7 cellular contexts compared by ENCODE assay signal in the genomic region with DNA sequence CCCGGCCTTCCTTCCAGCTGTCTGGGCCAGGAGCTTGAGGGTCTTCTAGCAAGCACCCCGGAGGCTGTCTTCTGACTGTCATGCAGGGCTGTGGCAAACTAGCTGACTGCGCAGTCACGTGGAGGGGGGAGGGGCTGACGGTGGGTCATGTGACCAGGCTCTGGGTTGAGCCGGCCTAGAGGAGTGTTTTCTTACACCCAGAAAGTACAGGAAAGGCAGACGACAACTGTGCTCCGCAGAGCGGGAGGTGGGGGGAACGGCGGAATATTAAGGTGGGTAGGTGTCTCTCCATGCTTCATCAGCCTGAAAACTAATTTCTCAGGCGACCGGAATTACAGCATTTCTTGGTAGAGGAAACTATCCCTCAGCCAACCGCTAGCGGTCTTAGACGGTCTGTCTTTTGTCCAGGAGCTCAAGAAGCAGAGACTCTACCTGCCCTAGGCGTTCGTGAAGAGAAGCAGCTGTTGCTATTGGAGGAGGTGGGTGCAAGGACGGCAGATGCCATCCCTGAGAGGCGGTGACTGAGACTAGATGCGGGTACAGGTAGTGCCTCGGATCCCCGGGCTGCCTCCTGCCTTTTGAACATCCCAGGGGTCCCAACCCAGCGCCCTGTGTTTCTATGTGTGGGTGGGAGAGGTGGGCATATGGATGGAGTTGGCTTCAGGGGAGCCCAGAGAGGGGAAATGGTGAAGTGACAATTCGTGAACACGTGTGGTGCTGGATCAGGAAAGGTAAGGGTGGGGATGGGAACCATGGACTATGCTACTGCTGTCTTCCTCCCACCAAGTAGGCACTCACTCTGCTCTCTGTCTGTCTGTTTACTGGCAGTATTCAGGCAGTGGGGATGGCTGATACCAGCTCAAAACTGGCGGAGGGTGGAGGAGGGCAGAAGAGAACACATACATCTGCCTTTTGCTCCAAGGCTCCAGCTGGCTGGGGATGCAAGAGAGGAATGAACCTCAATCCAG. TPM values are rescaled to one million over a fixed set of nuclear protein-coding genes. Genes with fewer than 3 reads are reported as not detected.
A peak's percentile ranks its signal among the peaks of the same experiment; 100 is the strongest.
DNase-seq lines count a peak whose midpoint lies in the region; ATAC-seq and TF ChIP-seq lines count a peak whose summit lies in the region.

No MANE protein-coding gene starts in this region.

- DNase-seq in NCI-H524 treated with DMSO at 0.1 percent for 48 hours (lab: John Stamatoyannopoulos, UW) (peak; percentile 8), erythroblast (lab: John Stamatoyannopoulos, UW) (peak; percentile 88 to 90), mucosa of gallbladder (ENCODE audit: low spot score) (peak; percentile 89)
- peak; percentile 85 for DNase-seq in activated CD8-positive, alpha-beta memory T cell treated with anti-CD3 and anti-CD28 coated beads, Interleukin-2, amount 50 U/mL, for 48 hours
- peak; percentile 65 to 69 for DNase-seq in stimulated activated CD8-positive, alpha-beta memory T cell treated with anti-CD3 and anti-CD28 coated beads, Interleukin-2, amount 100 ng/mL, for 48 hours (ENCODE audit: low read depth in 2 of 2)

- peak; percentile 71 for TF ChIP-seq POLR2A in erythroblast (IDR thresholded peaks at IDR 0.05; ENCODE audit: low read length)

- ATAC-seq in GM18873 (IDR thresholded peaks at IDR 0.05; ENCODE audit: low FRiP score, unreplicated experiment), result peak; percentile 83
- peak; percentile 85 for ATAC-seq in HG03097 (IDR thresholded peaks at IDR 0.05; ENCODE audit: low FRiP score, unreplicated experiment)

RNA-seq across cellular contexts. Expression of a gene that starts 8.8 kb away (rescaled TPM):
- 17.6 TPM for total RNA-seq in mucosa of gallbladder

RNA-seq across cellular contexts. Expression of a gene that starts 52.2 kb away (rescaled TPM):
- total RNA-seq in mucosa of gallbladder, result 13.4 TPM

Comparison
In these comparisons a context has a peak if more than half of its experiments do, and no peak if none do; other contexts are left out.
1. Peak in every context shown above with its lines: DNase-seq and ATAC-seq.
2. DNase-seq: peak in every context shown above with its lines; median percentile 89 in erythroblast; 89 in mucosa of gallbladder; 85 in activated CD8-positive, alpha-beta memory T cell treated with anti-CD3 and anti-CD28 coated beads, Interleukin-2, amount 50 U/mL, for 48 hours; 67 in stimulated activated CD8-positive, alpha-beta memory T cell treated with anti-CD3 and anti-CD28 coated beads, Interleukin-2, amount 100 ng/mL, for 48 hours; 8 in NCI-H524 treated with DMSO at 0.1 percent for 48 hours.